ENCODE assay signal across 30 cellular contexts in the genomic region with DNA sequence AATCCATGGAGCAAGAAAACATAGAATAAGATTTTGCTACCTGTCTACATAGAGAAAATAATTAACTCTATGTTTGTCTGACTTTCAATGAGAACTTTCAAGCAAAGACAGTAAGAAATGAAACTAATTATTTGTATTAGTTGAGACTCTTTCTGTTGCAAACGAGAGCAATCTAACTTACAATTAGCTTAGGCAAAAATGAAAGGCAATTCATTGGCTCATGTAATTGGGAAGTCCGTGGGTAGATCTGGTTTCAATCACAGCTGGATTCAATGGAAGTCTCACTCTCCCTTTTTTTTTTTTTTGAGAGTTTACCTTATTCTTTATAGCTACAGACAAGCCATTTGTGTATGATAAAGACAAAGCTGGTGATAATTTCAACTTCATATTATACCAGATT.
"Had no signal": no experiment of that assay in that cellular context is flagged by ENCODE, and none has a peak within 500 bp of the region (broad histone marks: within the 10 kb centered on the region; RNA-seq: fewer than 3 reads in every experiment).

No MANE protein-coding gene starts in this region.

- H3K4me1 Mint-ChIP-seq: activated B cell treated with CpG ODN at 0.5 μM for 24 hours; central memory CD8-positive, alpha-beta T cell; IgD-negative memory B cell had no signal

- H3K36me3 Mint-ChIP-seq: activated naive CD4-positive, alpha-beta T cell treated with anti-CD3 and anti-CD28 coated beads, Interleukin-2, amount 50 U/mL, for 72 hours; IgD-negative memory B cell; T-cell had no signal

- FAIRE-seq: bronchial epithelial cell, TTC549 had no signal

- H3K4me1 ChIP-seq: ascending aorta had no signal

- H3K4me3 ChIP-seq: ascending aorta, body of pancreas, PC-9 had no signal

- H3K27ac Mint-ChIP-seq: activated B cell treated with CpG ODN at 0.5 μM for 24 hours; activated CD4-positive, alpha-beta T cell treated with anti-CD3 and anti-CD28 coated beads, Interleukin-2, amount 10 ng/mL, durations not matched to agents 24 days and 14 days; activated naive CD4-positive, alpha-beta T cell treated with anti-CD3 and anti-CD28 coated beads, Interleukin-2, amount 50 U/mL, for 72 hours; activated naive CD8-positive, alpha-beta T cell treated with anti-CD3 and anti-CD28 coated beads, Interleukin-2, amount 50 U/mL, for 24 hours; IgD-negative memory B cell; T-cell had no signal

- H3K27ac ChIP-seq: ascending aorta, body of pancreas, KMS-11, PC-9 had no signal

- H3K9ac ChIP-seq: KMS-11 had no signal

- DNase-seq: activated B cell treated with CpG ODN at 0.5 μM for 24 hours; activated CD4-positive, alpha-beta T cell treated with anti-CD3 and anti-CD28 coated beads for 1 hour; activated CD4-positive, alpha-beta T cell treated with anti-CD3 and anti-CD28 coated beads, Interleukin-2, amount 10 ng/mL, durations not matched to agents 24 days and 14 days; activated CD4-positive, alpha-beta T cell treated with anti-CD3 and anti-CD28 coated beads, Interleukin-2, amount 50 U/mL, for 48 hours; activated effector memory CD4-positive, alpha-beta T cell treated with anti-CD3 and anti-CD28 coated beads, Interleukin-2, amount 50 U/mL, for 16 hours; activated naive CD4-positive, alpha-beta T cell treated with Interleukin-2 at 50 U/mL for 16 hours; activated naive CD8-positive, alpha-beta T cell treated with anti-CD3 and anti-CD28 coated beads, Interleukin-2, amount 50 U/mL, for 24 hours; activated T-cell treated with anti-CD3 and anti-CD28 coated beads, Interleukin-2, amount 50 U/mL, for 4 hours; amniotic stem cell; body of pancreas; MM.1S; NCI-H1105; NCI-H1436 treated with DMSO at 0.1 percent for 48 hours; NCI-H1930; NCI-H2171; NCI-H2227 treated with DMSO at 0.1 percent for 48 hours; NCI-H446 treated with DMSO at 0.1 percent for 48 hours; NCI-H524 treated with DMSO at 0.1 percent for 48 hours; PC-9; SIG-M5; T-cell; T-helper 2 cell; T1000 had no signal

- H3K36me3 ChIP-seq: ascending aorta had no signal

- H3K4me2 ChIP-seq: KMS-11, PC-9 had no signal

- H3K4me3 Mint-ChIP-seq: activated B cell treated with CpG ODN at 0.5 μM for 24 hours; activated CD4-positive, alpha-beta T cell treated with anti-CD3 and anti-CD28 coated beads, Interleukin-2, amount 10 ng/mL, durations not matched to agents 24 days and 14 days; activated naive CD8-positive, alpha-beta T cell treated with anti-CD3 and anti-CD28 coated beads, Interleukin-2, amount 50 U/mL, for 24 hours; activated T-cell treated with anti-CD3 and anti-CD28 coated beads, Interleukin-2, amount 50 U/mL, for 4 hours; central memory CD8-positive, alpha-beta T cell; IgD-negative memory B cell; T-cell had no signal

- H3K27me3 ChIP-seq: ascending aorta, body of pancreas had no signal

- H3K9me3 Mint-ChIP-seq: activated B cell treated with CpG ODN at 0.5 μM for 24 hours; activated CD4-positive, alpha-beta T cell treated with anti-CD3 and anti-CD28 coated beads, Interleukin-2, amount 10 ng/mL, durations not matched to agents 24 days and 14 days; activated naive CD4-positive, alpha-beta T cell treated with anti-CD3 and anti-CD28 coated beads, Interleukin-2, amount 50 U/mL, for 72 hours; activated naive CD8-positive, alpha-beta T cell treated with anti-CD3 and anti-CD28 coated beads, Interleukin-2, amount 50 U/mL, for 24 hours; activated T-cell treated with anti-CD3 and anti-CD28 coated beads, Interleukin-2, amount 50 U/mL, for 4 hours; central memory CD8-positive, alpha-beta T cell; IgD-negative memory B cell had no signal

- H2AFZ ChIP-seq: PC-9 had no signal

- H3K9me3 ChIP-seq: ascending aorta, body of pancreas had no signal

- ATAC-seq: activated naive CD4-positive, alpha-beta T cell treated with anti-CD3 and anti-CD28 coated beads, Interleukin-2, amount 50 U/mL, for 72 hours; activated naive CD8-positive, alpha-beta T cell treated with anti-CD3 and anti-CD28 coated beads, Interleukin-2, amount 50 U/mL, for 24 hours; activated T-cell treated with anti-CD3 and anti-CD28 coated beads, Interleukin-2, amount 50 U/mL, for 4 hours; T-cell had no signal

- H3K27me3 Mint-ChIP-seq: activated CD4-positive, alpha-beta T cell treated with anti-CD3 and anti-CD28 coated beads, Interleukin-2, amount 10 ng/mL, durations not matched to agents 24 days and 14 days; activated naive CD8-positive, alpha-beta T cell treated with anti-CD3 and anti-CD28 coated beads, Interleukin-2, amount 50 U/mL, for 24 hours; IgD-negative memory B cell had no signal
